Comparison of ENCODE assay signal across 12 cellular contexts in the genomic region with DNA sequence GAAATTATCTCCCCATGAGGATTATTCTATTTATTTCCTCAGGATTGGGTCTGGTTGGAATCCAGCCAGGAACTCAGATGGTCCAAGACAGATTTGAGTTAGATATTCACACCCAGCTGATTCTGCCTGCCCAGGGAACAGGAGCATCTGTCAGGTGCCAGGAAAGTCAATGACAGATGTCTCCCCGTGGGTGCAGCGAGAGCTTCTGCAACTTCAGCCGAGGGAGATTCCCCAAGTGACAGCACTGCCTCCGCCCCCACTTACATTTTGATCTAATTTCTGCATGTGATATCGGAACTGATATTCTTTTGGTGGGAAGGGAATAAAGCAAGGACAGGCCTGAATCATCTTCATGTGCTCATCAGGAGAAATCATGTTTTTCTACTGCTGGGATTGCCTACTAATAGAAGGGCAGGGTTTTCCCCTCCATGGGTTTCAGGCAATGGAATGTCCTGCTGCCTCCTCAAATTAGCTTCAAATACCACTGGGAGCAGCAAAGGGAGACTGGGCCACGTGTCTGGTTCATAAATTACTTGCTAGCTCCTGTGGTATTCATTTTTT. TPM values are rescaled to one million over a fixed set of nuclear protein-coding genes. Genes with fewer than 3 reads are reported as not detected.
DNase-seq lines count a peak whose midpoint lies in the region; ATAC-seq, FAIRE-seq and TF ChIP-seq lines count a peak whose summit lies in the region.
"Had no signal": no experiment of that assay in that cellular context is flagged by ENCODE, and none has a peak within 500 bp of the region (broad histone marks: within the 10 kb centered on the region; RNA-seq: fewer than 3 reads in every experiment).

No MANE protein-coding gene starts in this region.

- no peak overlapping the region for H2AFZ ChIP-seq in fibroblast of lung (ENCODE audit: low read length)

- H3K4me1 ChIP-seq in fibroblast of lung (ENCODE audit: control insufficient read depth, extremely low read depth, insufficient read depth, low read length), result peaks cover 11% of the 10 kb centered on the region
- H3K4me1 ChIP-seq: HAP-1 had no signal

- no peak overlapping the region for H3K4me3 ChIP-seq in fibroblast of lung (replicated peaks in 1 of 4; ENCODE audit: control extremely low read depth in 1 of 4, insufficient read depth in 1 of 4, low read depth in 3 of 4, low read length in 4 of 4)
- H3K4me3 ChIP-seq: HAP-1 had no signal

- H3K9me3 ChIP-seq in fibroblast of lung (ENCODE audit: control insufficient read depth, insufficient read depth, low read depth, low read length), result no peaks in the 10 kb centered on the region
- H3K9me3 ChIP-seq: HAP-1 had no signal

- H3K4me2 ChIP-seq in fibroblast of lung (ENCODE audit: extremely low read depth, insufficient read depth, low read length), result no peak overlapping the region

- FAIRE-seq in RCC 7860 (lab: Jason Lieb, UNC), result no peak

- H3K27ac ChIP-seq in fibroblast of lung (ENCODE audit: insufficient read depth, low read length), result peak overlapping the region; percentile 6

- no peaks in the 10 kb centered on the region for H3K36me3 ChIP-seq in fibroblast of lung (ENCODE audit: control insufficient read depth, insufficient read depth, low read length)
- H3K36me3 ChIP-seq: HAP-1 had no signal

- H3K27me3 ChIP-seq in fibroblast of lung (ENCODE audit: control insufficient read depth, insufficient read depth, low read length), result peaks cover 2% of the 10 kb centered on the region

- DNase-seq in Daoy (ENCODE audit: low read depth), result peak; percentile 69
- peak; percentile 73 for DNase-seq in RCC 7860 (ENCODE audit: low spot score)
- peak; percentile 57 to 94 for DNase-seq in fibroblast of lung (ENCODE audit: low read depth in 2 of 2)
- DNase-seq in retina, result peak; percentile 88
- DNase-seq in NCI-H1436 treated with DMSO at 0.1 percent for 48 hours (lab: John Stamatoyannopoulos, UW), result no peak
- no peak for DNase-seq in T-helper 2 cell
- DNase-seq: activated naive CD8-positive, alpha-beta T cell treated with anti-CD3 and anti-CD28 coated beads, Interleukin-2, amount 50 U/mL, for 24 hours; mesendoderm; NCI-H1105 treated with DMSO at 0.1 percent for 48 hours had no signal

- no peak for TF ChIP-seq CTCF in fibroblast of lung (conservative IDR thresholded peaks at IDR 0.05 in 1 of 2, IDR thresholded peaks at IDR 0.05 in 1 of 2; ENCODE audit: low read depth in 1 of 2, low read length in 2 of 2)

- no peak overlapping the region for H3K9ac ChIP-seq in fibroblast of lung (ENCODE audit: insufficient read depth, low read length)

- H4K20me1 ChIP-seq in fibroblast of lung (ENCODE audit: control insufficient read depth, extremely low read depth, insufficient read depth, low read length), result no peaks in the 10 kb centered on the region

- ATAC-seq in GM21390 (IDR thresholded peaks at IDR 0.05; ENCODE audit: unreplicated experiment) (no peak), GM19023 (IDR thresholded peaks at IDR 0.05; ENCODE audit: unreplicated experiment) (no peak)
- ATAC-seq: activated naive CD8-positive, alpha-beta T cell treated with anti-CD3 and anti-CD28 coated beads, Interleukin-2, amount 50 U/mL, for 24 hours had no signal

- no peaks in the 10 kb centered on the region for H3K79me2 ChIP-seq in fibroblast of lung (ENCODE audit: control insufficient read depth, insufficient read depth, low read length)

RNA-seq across cellular contexts. Expression of a gene that starts 15.7 kb away (rescaled TPM):
- total RNA-seq in Daoy (2014; rRNA removed; shearing (Covaris generic)), result 23.0 and 32.8 TPM in 2 replicates
- 37.0 and 42.3 TPM in 2 replicates for total RNA-seq in fibroblast of lung
- polyA plus RNA-seq in fibroblast of lung, result 31.2 and 41.9 TPM in 2 replicates
- 27.3 and 34.8 TPM in 2 replicates for polyA plus RNA-seq in fibroblast of lung (2012)
- 45.9 and 46.8 TPM in 2 replicates for polyA minus RNA-seq in fibroblast of lung (ENCODE audit: low replicate concordance)

Comparison
In these comparisons a context has a peak if more than half of its experiments do, and no peak if none do; other contexts are left out.
1. DNase-seq: peak in Daoy (single experiment), RCC 7860 (single experiment), fibroblast of lung (2 of 2) and retina (single experiment); none in NCI-H1436 treated with DMSO at 0.1 percent for 48 hours (single experiment) and T-helper 2 cell (0 of 5).